8 cellular contexts compared by ENCODE assay signal in the genomic region with DNA sequence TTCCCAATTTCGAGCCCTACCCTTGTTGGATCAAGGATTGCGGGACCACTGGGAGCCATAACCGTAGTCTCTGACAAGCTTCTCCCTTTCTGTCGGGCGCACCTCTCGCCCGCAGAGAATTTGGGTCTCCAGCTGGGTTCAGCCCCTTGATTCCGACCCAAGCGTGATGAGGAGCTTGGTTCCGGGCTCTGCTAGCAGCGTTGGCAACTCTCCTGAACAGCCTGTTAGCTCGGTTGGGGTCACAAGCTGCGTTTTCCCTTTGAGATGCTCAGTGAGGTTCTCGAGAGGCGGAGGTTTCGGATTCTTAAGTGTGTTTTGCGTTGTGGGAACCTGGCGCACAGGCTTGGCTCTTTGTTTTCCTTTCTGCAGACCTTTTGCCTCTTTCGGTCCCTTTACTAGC. TPM values are rescaled to one million over a fixed set of nuclear protein-coding genes. Genes with fewer than 3 reads are reported as not detected.
DNase-seq lines count a peak whose midpoint lies in the region; ATAC-seq, FAIRE-seq and TF ChIP-seq lines count a peak whose summit lies in the region.

No MANE protein-coding gene starts in this region.

- intact Hi-C loops in activated naive CD4-positive, alpha-beta T cell treated with anti-CD3 and anti-CD28 coated beads for 36 hours (cut with micrococcal nuclease), result no loop called here

- no peak for TF ChIP-seq CTCF in endothelial cell (IDR thresholded peaks at IDR 0.05; ENCODE audit: unreplicated experiment)
- no peak for TF ChIP-seq CTCF in D721Med (IDR thresholded peaks at IDR 0.05; ENCODE audit: insufficient read depth, missing control alignments)

- H3K27ac Mint-ChIP-seq in activated naive CD4-positive, alpha-beta T cell treated with anti-CD3 and anti-CD28 coated beads for 36 hours, result peak overlapping the region; percentile 50
- H3K27ac Mint-ChIP-seq in T-helper 1 cell treated with Interleukin-12 subunit alpha and Interleukin-12 subunit beta and Interleukin-4 antibody, amounts not matched to agents 30 μg/mL and 1 μg/mL, for 36 hours, result peak overlapping the region; percentile 84
- peak overlapping the region; percentile 82 for H3K27ac Mint-ChIP-seq in endothelial cell (ENCODE audit: unreplicated experiment)
- H3K27ac Mint-ChIP-seq in naive thymus-derived CD8-positive, alpha-beta T cell, result peak overlapping the region; percentile 68 to 98 (median 90)

- ATAC-seq in naive thymus-derived CD8-positive, alpha-beta T cell, result no peak
- ATAC-seq in HG03039 (IDR thresholded peaks at IDR 0.05; ENCODE audit: unreplicated experiment), result no peak

- POLR2A ChIA-PET in naive thymus-derived CD8-positive, alpha-beta T cell (lab: Charles Lee), result interaction anchor here (0.6 to 3.9 kb wide), 10 partner anchors 26 to 54 kb away, joined by 3 to 35 read pairs (median 6); partner anchors contain the start of genes AP1G1, IST1 and ZNF821

- H3K27me3 Mint-ChIP-seq in activated naive CD4-positive, alpha-beta T cell treated with anti-CD3 and anti-CD28 coated beads for 36 hours (ENCODE audit: low read depth), result no peaks in the 10 kb centered on the region
- H3K27me3 Mint-ChIP-seq in T-helper 1 cell treated with Interleukin-12 subunit alpha and Interleukin-12 subunit beta and Interleukin-4 antibody, amounts not matched to agents 30 μg/mL and 1 μg/mL, for 36 hours (ENCODE audit: low read depth), result no peaks in the 10 kb centered on the region
- H3K27me3 Mint-ChIP-seq in endothelial cell (ENCODE audit: unreplicated experiment), result peaks cover 6% of the 10 kb centered on the region
- H3K27me3 Mint-ChIP-seq in naive thymus-derived CD8-positive, alpha-beta T cell, result no peaks in the 10 kb centered on the region

- H3K9me3 Mint-ChIP-seq in activated naive CD4-positive, alpha-beta T cell treated with anti-CD3 and anti-CD28 coated beads for 36 hours, result no peaks in the 10 kb centered on the region
- H3K9me3 Mint-ChIP-seq in T-helper 1 cell treated with Interleukin-12 subunit alpha and Interleukin-12 subunit beta and Interleukin-4 antibody, amounts not matched to agents 30 μg/mL and 1 μg/mL, for 36 hours, result no peaks in the 10 kb centered on the region
- H3K9me3 Mint-ChIP-seq in endothelial cell (ENCODE audit: unreplicated experiment), result no peaks in the 10 kb centered on the region
- H3K9me3 Mint-ChIP-seq in naive thymus-derived CD8-positive, alpha-beta T cell, result no peaks in the 10 kb centered on the region

- peak overlapping the region; percentile 88 for H3K4me3 Mint-ChIP-seq in activated naive CD4-positive, alpha-beta T cell treated with anti-CD3 and anti-CD28 coated beads for 36 hours
- H3K4me3 Mint-ChIP-seq in T-helper 1 cell treated with Interleukin-12 subunit alpha and Interleukin-12 subunit beta and Interleukin-4 antibody, amounts not matched to agents 30 μg/mL and 1 μg/mL, for 36 hours, result peak overlapping the region; percentile 93
- H3K4me3 Mint-ChIP-seq in endothelial cell (ENCODE audit: unreplicated experiment), result peak overlapping the region; percentile 95
- peak overlapping the region; percentile 83 to 96 (median 92) for H3K4me3 Mint-ChIP-seq in naive thymus-derived CD8-positive, alpha-beta T cell

- CTCF ChIA-PET in activated naive CD4-positive, alpha-beta T cell treated with anti-CD3 and anti-CD28 coated beads for 36 hours (lab: Charles Lee), result interaction anchor here (1.0 to 1.1 kb wide), 2 partner anchors 12 to 36 kb away, joined by 4 to 6 read pairs; no protein-coding TSS in a partner anchor

- peaks cover 17% of the 10 kb centered on the region for H3K36me3 Mint-ChIP-seq in activated naive CD4-positive, alpha-beta T cell treated with anti-CD3 and anti-CD28 coated beads for 36 hours (ENCODE audit: low read depth)
- H3K36me3 Mint-ChIP-seq in T-helper 1 cell treated with Interleukin-12 subunit alpha and Interleukin-12 subunit beta and Interleukin-4 antibody, amounts not matched to agents 30 μg/mL and 1 μg/mL, for 36 hours (ENCODE audit: low read depth), result peaks cover 26% of the 10 kb centered on the region
- peaks cover 30% of the 10 kb centered on the region for H3K36me3 Mint-ChIP-seq in endothelial cell (ENCODE audit: low read depth, unreplicated experiment)
- H3K36me3 Mint-ChIP-seq in naive thymus-derived CD8-positive, alpha-beta T cell, result peaks cover 0 to 37% (median 14%) of the 10 kb centered on the region in 3 donors

- peak; percentile 39 for DNase-seq in activated naive CD4-positive, alpha-beta T cell treated with anti-CD3 and anti-CD28 coated beads for 36 hours
- DNase-seq in activated naive CD4-positive, alpha-beta T cell (lab: John Stamatoyannopoulos, UW), result no peak
- no peak for DNase-seq in endothelial cell (ENCODE audit: low spot score)
- peak in 4 of 10 donors; percentile 7 to 23 (median 17) for DNase-seq in naive thymus-derived CD8-positive, alpha-beta T cell
- no peak for DNase-seq in D721Med (ENCODE audit: insufficient read length, low spot score)
- no peak for DNase-seq in NCI-H1092 treated with DMSO at 0.1 percent for 48 hours (lab: John Stamatoyannopoulos, UW)

- no peak for FAIRE-seq in D721Med (lab: Jason Lieb, UNC)

- peaks cover 47% of the 10 kb centered on the region for H3K4me1 Mint-ChIP-seq in activated naive CD4-positive, alpha-beta T cell treated with anti-CD3 and anti-CD28 coated beads for 36 hours (ENCODE audit: low read depth)
- peaks cover 39% of the 10 kb centered on the region for H3K4me1 Mint-ChIP-seq in T-helper 1 cell treated with Interleukin-12 subunit alpha and Interleukin-12 subunit beta and Interleukin-4 antibody, amounts not matched to agents 30 μg/mL and 1 μg/mL, for 36 hours (ENCODE audit: low read depth)
- H3K4me1 Mint-ChIP-seq in endothelial cell (ENCODE audit: unreplicated experiment), result peaks cover 11% of the 10 kb centered on the region
- H3K4me1 Mint-ChIP-seq in naive thymus-derived CD8-positive, alpha-beta T cell, result peaks cover 15 to 49% (median 44%) of the 10 kb centered on the region in 4 donors

RNA-seq across cellular contexts. Expression of gene ATXN1L, which starts 0.7 kb away (rescaled TPM):
- 10 to 100 TPM; 11.3 to 11.9 TPM for total RNA-seq in activated naive CD4-positive, alpha-beta T cell treated with anti-CD3 and anti-CD28 coated beads for 36 hours
- 34.4 TPM for total RNA-seq in endothelial cell (ENCODE audit: unreplicated experiment)
- total RNA-seq in naive thymus-derived CD8-positive, alpha-beta T cell, result 10 to 100 TPM; 34.2 to 35.6 TPM
- polyA plus RNA-seq in naive thymus-derived CD8-positive, alpha-beta T cell, result 1 to 10 TPM; 4.8 to 8.5 (median 7.5) TPM

RNA-seq across cellular contexts. Expression of gene ZNF821, which starts 37.5 kb away (rescaled TPM):
- total RNA-seq in activated naive CD4-positive, alpha-beta T cell treated with anti-CD3 and anti-CD28 coated beads for 36 hours, result 1 to 10 TPM; 5.9 TPM
- total RNA-seq in endothelial cell (ENCODE audit: unreplicated experiment), result 17.7 TPM
- 1 to 10 TPM; 4.3 to 5.1 TPM for total RNA-seq in naive thymus-derived CD8-positive, alpha-beta T cell
- 1 to 10 TPM; 4.3 to 5.4 (median 4.9) TPM for polyA plus RNA-seq in naive thymus-derived CD8-positive, alpha-beta T cell

RNA-seq across cellular contexts. Expression of gene AP1G1, which starts 37.8 kb away (rescaled TPM):
- 10 to 100 TPM; 56.4 to 59.3 TPM for total RNA-seq in activated naive CD4-positive, alpha-beta T cell treated with anti-CD3 and anti-CD28 coated beads for 36 hours
- 104 TPM for total RNA-seq in endothelial cell (ENCODE audit: unreplicated experiment)
- total RNA-seq in naive thymus-derived CD8-positive, alpha-beta T cell, result 100 to 1,000 TPM; 107 to 110 TPM
- polyA plus RNA-seq in naive thymus-derived CD8-positive, alpha-beta T cell, result 1 to 10 TPM; 6.2 to 9.5 (median 9.1) TPM

RNA-seq across cellular contexts. Expression of gene IST1, which starts 48.9 kb away (rescaled TPM):
- total RNA-seq in activated naive CD4-positive, alpha-beta T cell treated with anti-CD3 and anti-CD28 coated beads for 36 hours, result 100 to 1,000 TPM; 196 to 203 TPM
- 247 TPM for total RNA-seq in endothelial cell (ENCODE audit: unreplicated experiment)
- total RNA-seq in naive thymus-derived CD8-positive, alpha-beta T cell, result 100 to 1,000 TPM; 270 to 298 TPM
- 100 to 1,000 TPM; 115 to 161 (median 115) TPM for polyA plus RNA-seq in naive thymus-derived CD8-positive, alpha-beta T cell
